In genomic region chr1:24724345-24725208, GRCh38 we compare ENCODE assay signal across 9 cellular contexts. TPM values are rescaled to one million over a fixed set of nuclear protein-coding genes. Genes with fewer than 3 reads are reported as not detected.
DNase-seq lines count a peak whose midpoint lies in the region; ATAC-seq, FAIRE-seq and TF ChIP-seq lines count a peak whose summit lies in the region.
"Had no signal": no experiment of that assay in that cellular context is flagged by ENCODE, and none has a peak within 500 bp of the region (broad histone marks: within the 10 kb centered on the region; RNA-seq: fewer than 3 reads in every experiment).

No MANE protein-coding gene starts in this region.

- ATAC-seq in HG03139 (IDR thresholded peaks at IDR 0.05; ENCODE audit: unreplicated experiment) = no peak
- ATAC-seq in HG02973 (IDR thresholded peaks at IDR 0.05; ENCODE audit: unreplicated experiment) = no peak

- POLR2A ChIA-PET in H1 (lab: Charles Lee; ENCODE audit: partially characterized antibody) = interaction anchor here (1.0 to 4.2 kb wide), 7 partner anchors 8 to 27 kb away, joined by 4 to 29 read pairs (median 5); partner anchors contain the start of gene CLIC4

- peak overlapping the region; percentile 44 for H3K4ac ChIP-seq in H1 (replicated peaks; ENCODE audit: insufficient read length, low read depth, low read length)

- H4K20me1 ChIP-seq in H1 (replicated peaks in 1 of 2; ENCODE audit: control insufficient read depth in 1 of 2, insufficient read depth in 2 of 2, low read length in 2 of 2) = no peaks in the 10 kb centered on the region

- no peaks in the 10 kb centered on the region for H3K23me2 ChIP-seq in H1 (ENCODE audit: low read depth, low read length)

- peak overlapping the region; percentile 98; the same call in 1 of the 2 replicates for H2BK20ac ChIP-seq in H1 (ENCODE audit: low read length)

- no peaks in the 10 kb centered on the region for H3K79me2 ChIP-seq in H1 (ENCODE audit: control insufficient read depth in 1 of 2, insufficient read depth in 2 of 2, low read length in 2 of 2)

- no peak for TF ChIP-seq EP300 in H1 (IDR thresholded peaks at IDR 0.05; ENCODE audit: borderline replicate concordance in 1 of 2, low read depth in 2 of 2, low read length in 2 of 2)

- peaks cover 0 to 20% (median 8%) of the 10 kb centered on the region in 4 experiments; a peak in 6 of 7 replicates for H3K4me1 ChIP-seq in H1 (replicated peaks in 1 of 4; ENCODE audit: control insufficient read depth in 3 of 4, insufficient read depth in 4 of 4, low read length in 3 of 4)
- H3K4me1 ChIP-seq in neuron (ENCODE audit: insufficient read depth, low read length) = peaks cover 13% of the 10 kb centered on the region

- H3K9ac ChIP-seq in H1 (replicated peaks in 1 of 4; ENCODE audit: extremely low read depth in 1 of 4, low read depth in 3 of 4, low read length in 3 of 4) = no peak overlapping the region

- no peak overlapping the region for H4K8ac ChIP-seq in H1 (ENCODE audit: extremely low read depth, insufficient read depth, low read length)

- CTCF ChIA-PET in H1 (lab: Charles Lee; ENCODE audit: partially characterized antibody) = interaction anchor here (0.5 to 3.4 kb wide), 8 partner anchors 10 to 36 kb away, joined by 3 to 17 read pairs (median 4); partner anchors contain the start of gene CLIC4

- H3K27me3 ChIP-seq in H1 (replicated peaks in 1 of 4; ENCODE audit: control insufficient read depth in 3 of 4, extremely low read depth in 1 of 4, insufficient read depth in 3 of 4, low read length in 3 of 4) (no peaks in the 10 kb centered on the region), neuron (ENCODE audit: insufficient read depth, low read length) (no peaks in the 10 kb centered on the region)

- no peak overlapping the region for H2AK5ac ChIP-seq in H1 (ENCODE audit: low read depth, low read length)

- no peak overlapping the region for H3K23ac ChIP-seq in H1 (ENCODE audit: insufficient read length)

- peak overlapping the region; percentile 35 for H3K56ac ChIP-seq in H1 (replicated peaks; ENCODE audit: insufficient read length, low read depth, low read length)

- H3K27ac ChIP-seq in H1 (ENCODE audit: low read depth, low read length) = peak overlapping the region; percentile 39; the same call in 1 of the 2 replicates

- WGBS in H1 (ENCODE audit: extremely low coverage in 1 of 2, insufficient coverage in 1 of 2, insufficient read length in 1 of 2, insufficient replicate concordance in 2 of 2, low coverage in 1 of 2, low lambda C conversion rate in 2 of 2, missing lambda C conversion rate in 1 of 2), 2 experiments = 60% methylated on average over 13 of the region's 13 CpGs; no CpG with 5 or more reads in 1 of the 2 experiments

- H3K9me3 ChIP-seq in H1 (ENCODE audit: insufficient read depth in 2 of 2, low read depth in 1 of 2, low read length in 1 of 2) (peaks cover 0 to 3% of the 10 kb centered on the region in 2 experiments; a peak in 1 of 4 replicates), neuron (ENCODE audit: low read length) (no peaks in the 10 kb centered on the region)

- H3K18ac ChIP-seq in H1 (ENCODE audit: extremely low read depth, low read length) = peak overlapping the region; percentile 96

- H3K79me1 ChIP-seq in H1 (ENCODE audit: low read depth, low read length) = no peaks in the 10 kb centered on the region

- DNase-seq in Caki2 (ENCODE audit: low read depth) (peak; percentile 92), NCI-H748 (lab: John Stamatoyannopoulos, UW; ENCODE audit: unreplicated experiment) (peak; percentile 62), H1 (ENCODE audit: low read depth in 1 of 2, low spot score in 2 of 2) (peak in 1 of 2 experiments; percentile 74), SIG-M5 (lab: John Stamatoyannopoulos, UW) (no peak), GM13977 (ENCODE audit: low spot score) (no peak)
- DNase-seq: activated T-cell treated with anti-CD3 and anti-CD28 coated beads for 4 hours had no signal

- peak overlapping the region; percentile 71 for H2BK12ac ChIP-seq in H1 (ENCODE audit: low read depth, low read length)

- TF ChIP-seq POLR2A in H1 (IDR thresholded peaks at IDR 0.05; ENCODE audit: control extremely low read depth in 1 of 2, low read depth in 2 of 2, low read length in 2 of 2) = no peak

- no peaks in the 10 kb centered on the region for H3K36me3 ChIP-seq in H1 (ENCODE audit: control insufficient read depth in 2 of 4, insufficient read depth in 4 of 4, low read length in 3 of 4)
- no peaks in the 10 kb centered on the region for H3K36me3 ChIP-seq in neuron (ENCODE audit: insufficient read depth, low read length)

- peak overlapping the region; percentile 86 for H2BK5ac ChIP-seq in H1 (ENCODE audit: low read depth, low read length)

- H4K91ac ChIP-seq in H1 (replicated peaks; ENCODE audit: insufficient read length, low read length) = peak overlapping the region; percentile 97

- H3K4me3 ChIP-seq in H1 (ENCODE audit: extremely low read depth in 1 of 4, insufficient read depth in 2 of 4, low read depth in 3 of 4, low read length in 4 of 4) = peak overlapping the region in 1 of 4 experiments; percentile 34; a peak in 1 of 8 replicates
- H3K4me3 ChIP-seq in neuron (ENCODE audit: low read length) = peak overlapping the region; percentile 44

- H2AFZ ChIP-seq in H1 (ENCODE audit: low read length) = no peak overlapping the region; the same call in 1 of the 2 replicates
- peak overlapping the region; percentile 62 for H2AFZ ChIP-seq in neuron (ENCODE audit: low read depth, low read length)

- peak overlapping the region; percentile 67 for H2BK120ac ChIP-seq in H1 (replicated peaks; ENCODE audit: low read depth, low read length)

- in situ Hi-C loops in Caki2 (cut with HindIII; ENCODE audit: low pct_unique_long_range_greater_than_20kb, low sequenced_read_pairs) = no loop called here
- in situ Hi-C loops in GM13977 (cut with MboI; ENCODE audit: low pct_unique_long_range_greater_than_20kb, low sequenced_read_pairs, unreplicated experiment) = no loop called here

- peak overlapping the region; percentile 82 for H4K5ac ChIP-seq in H1 (ENCODE audit: insufficient read length, low read depth, low read length)

- TF ChIP-seq CTCF in H1 (IDR thresholded peaks at IDR 0.05; ENCODE audit: control extremely low read depth in 1 of 3, insufficient read depth in 1 of 3, low read depth in 1 of 3, low read length in 3 of 3) (no peak), GM13977 (IDR thresholded peaks at IDR 0.05; ENCODE audit: extremely low read depth, insufficient read depth, missing control alignments) (no peak)

- no peak for TF ChIP-seq RAD21 in H1 (IDR thresholded peaks at IDR 0.05 in 1 of 2, conservative IDR thresholded peaks at IDR 0.05 in 1 of 2; ENCODE audit: low read depth in 2 of 2, low read length in 2 of 2)

- H2BK15ac ChIP-seq in H1 (ENCODE audit: low read length) = peak overlapping the region; percentile 72; the same call in 1 of the 2 replicates

- H3K4me2 ChIP-seq in H1 (ENCODE audit: insufficient read depth in 1 of 2, low read depth in 2 of 2, low read length in 2 of 2) = peak overlapping the region; percentile 37 to 56; a peak in 3 of 4 replicates

- H3K14ac ChIP-seq in H1 (ENCODE audit: insufficient read length) = no peak overlapping the region

- FAIRE-seq in H1 (lab: Jason Lieb, UNC) = no peak

TF ChIP-seq in H1, 55 proteins besides CTCF, POLR2A, EP300 and RAD21:
- TF ChIP-seq CEBPB (IDR thresholded peaks at IDR 0.05; ENCODE audit: low read depth, low read length) = no peak
- TF ChIP-seq KDM5A (IDR thresholded peaks at IDR 0.05; ENCODE audit: low read length) = no peak
- TF ChIP-seq, protein P1, sequence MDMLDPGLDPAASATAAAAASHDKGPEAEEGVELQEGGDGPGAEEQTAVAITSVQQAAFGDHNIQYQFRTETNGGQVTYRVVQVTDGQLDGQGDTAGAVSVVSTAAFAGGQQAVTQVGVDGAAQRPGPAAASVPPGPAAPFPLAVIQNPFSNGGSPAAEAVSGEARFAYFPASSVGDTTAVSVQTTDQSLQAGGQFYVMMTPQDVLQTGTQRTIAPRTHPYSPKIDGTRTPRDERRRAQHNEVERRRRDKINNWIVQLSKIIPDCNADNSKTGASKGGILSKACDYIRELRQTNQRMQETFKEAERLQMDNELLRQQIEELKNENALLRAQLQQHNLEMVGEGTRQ (IDR thresholded peaks at IDR 0.05; ENCODE audit: low read length) = peak; percentile 86
- TF ChIP-seq CREB1 (IDR thresholded peaks at IDR 0.05) = no peak
- no peak for TF ChIP-seq CHD2 (IDR thresholded peaks at IDR 0.05; ENCODE audit: low read length)
- peak; percentile 67; the same call in 1 of the 2 replicates for TF ChIP-seq TBP (IDR thresholded peaks at IDR 0.05; ENCODE audit: low read depth, low read length)
- no peak for TF ChIP-seq SUZ12 (IDR thresholded peaks at IDR 0.05; ENCODE audit: low read length)

RNA-seq across cellular contexts. Expression of gene CLIC4, which starts 20.7 kb away (rescaled TPM):
- 27.3 and 29.5 TPM in 2 replicates for total RNA-seq in Caki2 (2014; rRNA removed; shearing (Covaris generic); ENCODE audit: low replicate concordance)
- total RNA-seq in H1 (2021; fragmentation: NEBNext Ultra II Directional; extraction: Animal tissue kit (Norgen Biotek cat#: 25700)) = 281 and 293 TPM in 2 replicates
- 75.1 and 77.5 TPM in 2 replicates for polyA plus RNA-seq in H1 (2011; rRNA removed)
- polyA plus RNA-seq in H1 (2011; cell fraction: cytosol; rRNA removed) = 106 TPM
- 36.4 TPM for polyA plus RNA-seq in H1 (2011; cell fraction: nucleus; rRNA removed)
- 90.8 to 156 TPM (median 113 TPM) in 4 replicates for polyA plus RNA-seq in H1 (2012, experiment 1 of 2)
- 23.0 TPM for polyA plus RNA-seq in H1 (2012, experiment 2 of 2)
- polyA plus RNA-seq in H1 (2013, experiment 1 of 2) = 121 TPM
- polyA plus RNA-seq in H1 (2013, experiment 2 of 2) = 134 TPM
- polyA minus RNA-seq in H1 (2011; rRNA and poly(A)+ RNA removed) = 54.2 and 97.8 TPM in 2 replicates
- 103 TPM for polyA minus RNA-seq in H1 (2011; cell fraction: cytosol; rRNA and poly(A)+ RNA removed)
- 90.3 TPM for polyA minus RNA-seq in H1 (2011; cell fraction: nucleus; rRNA and poly(A)+ RNA removed)

Comparison
In these comparisons a context has a peak if more than half of its experiments do, and no peak if none do; other contexts are left out.
1. DNase-seq: peak in Caki2 (single experiment) and NCI-H748 (single experiment); none in SIG-M5 (single experiment) and GM13977 (single experiment).